1 cellular context compared by ENCODE assay signal in the genomic region with DNA sequence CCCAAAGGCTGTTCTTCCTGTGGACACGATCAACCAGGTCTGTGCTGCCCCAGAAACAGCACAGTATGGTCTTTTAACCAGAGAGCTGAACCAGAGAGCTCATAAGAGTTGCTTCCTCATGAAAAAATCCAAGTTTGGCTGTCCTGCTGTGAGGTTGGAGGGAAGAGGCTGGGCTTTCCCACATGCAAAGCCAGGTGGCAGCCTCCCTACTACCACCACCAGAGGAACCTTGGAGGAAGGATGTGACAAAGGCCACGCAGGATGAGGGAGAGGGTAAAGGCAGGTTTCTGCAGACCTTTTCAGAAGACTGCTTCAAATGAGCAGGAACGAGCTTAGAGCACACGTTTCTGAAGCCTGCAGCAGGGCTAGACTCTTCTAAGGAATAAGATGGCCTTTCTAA.
TF ChIP-seq lines count a peak whose summit lies in the region.

No MANE protein-coding gene starts in this region.

TF ChIP-seq in GM23338, 12 proteins besides CTCF, POLR2A, EP300 and RAD21:
- TF ChIP-seq STAT1 (IDR thresholded peaks at IDR 0.05; ENCODE audit: unreplicated experiment): no peak
- TF ChIP-seq ZNF114 (CRISPR knock-in tag; IDR thresholded peaks at IDR 0.05): no peak
- TF ChIP-seq, protein P1, sequence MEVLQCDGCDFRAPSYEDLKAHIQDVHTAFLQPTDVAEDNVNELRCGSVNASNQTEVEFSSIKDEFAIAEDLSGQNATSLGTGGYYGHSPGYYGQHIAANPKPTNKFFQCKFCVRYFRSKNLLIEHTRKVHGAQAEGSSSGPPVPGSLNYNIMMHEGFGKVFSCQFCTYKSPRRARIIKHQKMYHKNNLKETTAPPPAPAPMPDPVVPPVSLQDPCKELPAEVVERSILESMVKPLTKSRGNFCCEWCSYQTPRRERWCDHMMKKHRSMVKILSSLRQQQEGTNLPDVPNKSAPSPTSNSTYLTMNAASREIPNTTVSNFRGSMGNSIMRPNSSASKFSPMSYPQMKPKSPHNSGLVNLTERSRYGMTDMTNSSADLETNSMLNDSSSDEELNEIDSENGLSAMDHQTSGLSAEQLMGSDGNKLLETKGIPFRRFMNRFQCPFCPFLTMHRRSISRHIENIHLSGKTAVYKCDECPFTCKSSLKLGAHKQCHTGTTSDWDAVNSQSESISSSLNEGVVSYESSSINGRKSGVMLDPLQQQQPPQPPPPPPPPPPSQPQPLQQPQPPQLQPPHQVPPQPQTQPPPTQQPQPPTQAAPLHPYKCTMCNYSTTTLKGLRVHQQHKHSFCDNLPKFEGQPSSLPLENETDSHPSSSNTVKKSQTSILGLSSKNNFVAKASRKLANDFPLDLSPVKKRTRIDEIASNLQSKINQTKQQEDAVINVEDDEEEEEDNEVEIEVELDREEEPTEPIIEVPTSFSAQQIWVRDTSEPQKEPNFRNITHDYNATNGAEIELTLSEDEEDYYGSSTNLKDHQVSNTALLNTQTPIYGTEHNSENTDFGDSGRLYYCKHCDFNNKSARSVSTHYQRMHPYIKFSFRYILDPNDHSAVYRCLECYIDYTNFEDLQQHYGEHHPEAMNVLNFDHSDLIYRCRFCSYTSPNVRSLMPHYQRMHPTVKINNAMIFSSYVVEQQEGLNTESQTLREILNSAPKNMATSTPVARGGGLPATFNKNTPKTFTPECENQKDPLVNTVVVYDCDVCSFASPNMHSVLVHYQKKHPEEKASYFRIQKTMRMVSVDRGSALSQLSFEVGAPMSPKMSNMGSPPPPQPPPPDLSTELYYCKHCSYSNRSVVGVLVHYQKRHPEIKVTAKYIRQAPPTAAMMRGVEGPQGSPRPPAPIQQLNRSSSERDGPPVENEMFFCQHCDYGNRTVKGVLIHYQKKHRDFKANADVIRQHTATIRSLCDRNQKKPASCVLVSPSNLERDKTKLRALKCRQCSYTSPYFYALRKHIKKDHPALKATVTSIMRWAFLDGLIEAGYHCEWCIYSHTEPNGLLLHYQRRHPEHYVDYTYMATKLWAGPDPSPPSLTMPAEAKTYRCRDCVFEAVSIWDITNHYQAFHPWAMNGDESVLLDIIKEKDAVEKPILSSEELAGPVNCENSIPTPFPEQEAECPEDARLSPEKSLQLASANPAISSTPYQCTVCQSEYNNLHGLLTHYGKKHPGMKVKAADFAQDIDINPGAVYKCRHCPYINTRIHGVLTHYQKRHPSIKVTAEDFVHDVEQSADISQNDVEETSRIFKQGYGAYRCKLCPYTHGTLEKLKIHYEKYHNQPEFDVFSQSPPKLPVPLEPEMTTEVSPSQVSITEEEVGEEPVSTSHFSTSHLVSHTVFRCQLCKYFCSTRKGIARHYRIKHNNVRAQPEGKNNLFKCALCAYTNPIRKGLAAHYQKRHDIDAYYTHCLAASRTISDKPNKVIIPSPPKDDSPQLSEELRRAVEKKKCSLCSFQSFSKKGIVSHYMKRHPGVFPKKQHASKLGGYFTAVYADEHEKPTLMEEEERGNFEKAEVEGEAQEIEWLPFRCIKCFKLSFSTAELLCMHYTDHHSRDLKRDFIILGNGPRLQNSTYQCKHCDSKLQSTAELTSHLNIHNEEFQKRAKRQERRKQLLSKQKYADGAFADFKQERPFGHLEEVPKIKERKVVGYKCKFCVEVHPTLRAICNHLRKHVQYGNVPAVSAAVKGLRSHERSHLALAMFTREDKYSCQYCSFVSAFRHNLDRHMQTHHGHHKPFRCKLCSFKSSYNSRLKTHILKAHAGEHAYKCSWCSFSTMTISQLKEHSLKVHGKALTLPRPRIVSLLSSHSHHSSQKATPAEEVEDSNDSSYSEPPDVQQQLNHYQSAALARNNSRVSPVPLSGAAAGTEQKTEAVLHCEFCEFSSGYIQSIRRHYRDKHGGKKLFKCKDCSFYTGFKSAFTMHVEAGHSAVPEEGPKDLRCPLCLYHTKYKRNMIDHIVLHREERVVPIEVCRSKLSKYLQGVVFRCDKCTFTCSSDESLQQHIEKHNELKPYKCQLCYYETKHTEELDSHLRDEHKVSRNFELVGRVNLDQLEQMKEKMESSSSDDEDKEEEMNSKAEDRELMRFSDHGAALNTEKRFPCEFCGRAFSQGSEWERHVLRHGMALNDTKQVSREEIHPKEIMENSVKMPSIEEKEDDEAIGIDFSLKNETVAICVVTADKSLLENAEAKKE (CRISPR knock-in tag; IDR thresholded peaks at IDR 0.05): no peak
- TF ChIP-seq CREB1 (CRISPR knock-in tag; IDR thresholded peaks at IDR 0.05; ENCODE audit: low read depth): no peak
- TF ChIP-seq ZNF331 (CRISPR knock-in tag; IDR thresholded peaks at IDR 0.05; ENCODE audit: low read depth): no peak
